ENCODE assay signal across 32 cellular contexts in genomic region chr3:159664653-159665052, GRCh38.
"Had no signal": no experiment of that assay in that cellular context is flagged by ENCODE, and none has a peak within 500 bp of the region (broad histone marks: within the 10 kb centered on the region; RNA-seq: fewer than 3 reads in every experiment).

No MANE protein-coding gene starts in this region.

- H3K4me1 Mint-ChIP-seq: activated CD4-positive, alpha-beta T cell treated with anti-CD3 and anti-CD28 coated beads for 36 hours; activated CD4-positive, alpha-beta T cell treated with anti-CD3 and anti-CD28 coated beads, Interleukin-2, amount 10 ng/mL, durations not matched to agents 24 days and 14 days; activated CD8-positive, alpha-beta memory T cell treated with anti-CD3 and anti-CD28 coated beads, Interleukin-2, amount 10 ng/mL, durations not matched to agents 7 days and 5 days; activated naive CD4-positive, alpha-beta T cell treated with anti-CD3 and anti-CD28 coated beads, Interleukin-2, amount 50 U/mL, for 24 hours; activated naive CD8-positive, alpha-beta T cell treated with anti-CD3 and anti-CD28 coated beads for 36 hours; activated naive CD8-positive, alpha-beta T cell treated with anti-CD3 and anti-CD28 coated beads, Interleukin-2, amount 50 U/mL, for 24 hours had no signal

- H3K4me3 Mint-ChIP-seq: activated CD4-positive, alpha-beta memory T cell treated with anti-CD3 and anti-CD28 coated beads for 36 hours; activated CD4-positive, alpha-beta T cell treated with anti-CD3 and anti-CD28 coated beads for 36 hours; activated CD4-positive, alpha-beta T cell treated with anti-CD3 and anti-CD28 coated beads, Interleukin-2, amount 10 ng/mL, durations not matched to agents 24 days and 14 days; activated CD8-positive, alpha-beta memory T cell treated with anti-CD3 and anti-CD28 coated beads, Interleukin-2, amount 10 ng/mL, durations not matched to agents 7 days and 5 days; activated CD8-positive, alpha-beta T cell treated with anti-CD3 and anti-CD28 coated beads, Interleukin-2, amount 10 ng/mL, durations not matched to agents 7 days and 5 days; activated naive CD4-positive, alpha-beta T cell treated with anti-CD3 and anti-CD28 coated beads for 36 hours; activated naive CD4-positive, alpha-beta T cell treated with anti-CD3 and anti-CD28 coated beads, Interleukin-2, amount 50 U/mL, for 24 hours; activated naive CD8-positive, alpha-beta T cell treated with anti-CD3 and anti-CD28 coated beads for 36 hours; activated naive CD8-positive, alpha-beta T cell treated with anti-CD3 and anti-CD28 coated beads, Interleukin-2, amount 50 U/mL, for 24 hours; activated T-helper 1 cell treated with anti-CD3 and anti-CD28 coated beads, Interleukin-12 subunit alpha, Interleukin-12 subunit beta, Interleukin-2, Interleukin-4 antibody, amounts not matched to agents 30 ng/mL and 10 ng/mL and 1 ng/mL, durations not matched to agents 14 hours and 24 hours and 36 hours; endodermal cell had no signal

- H3K27ac ChIP-seq: adrenal gland, body of pancreas, colonic mucosa, dorsolateral prefrontal cortex, foreskin keratinocyte, gastrocnemius medialis had no signal

- H3K36me3 ChIP-seq: adrenal gland, colonic mucosa, gastrocnemius medialis had no signal

- H3K27me3 ChIP-seq: adrenal gland, body of pancreas, colonic mucosa, dorsolateral prefrontal cortex, foreskin keratinocyte, gastrocnemius medialis had no signal

- H3K4me1 ChIP-seq: adrenal gland, colonic mucosa, foreskin keratinocyte had no signal

- DNase-seq: activated CD4-positive, alpha-beta memory T cell treated with anti-CD3 and anti-CD28 coated beads for 36 hours; activated CD4-positive, alpha-beta T cell treated with anti-CD3 and anti-CD28 coated beads for 36 hours; activated CD4-positive, alpha-beta T cell treated with anti-CD3 and anti-CD28 coated beads, Interleukin-2, amount 10 ng/mL, durations not matched to agents 24 days and 14 days; activated CD4-positive, CD25-positive, alpha-beta regulatory T cell; activated CD4-positive, CD25-positive, alpha-beta regulatory T cell treated with anti-CD3 and anti-CD28 coated beads, Interleukin-2, amount 50 U/mL, for 72 hours; activated CD8-positive, alpha-beta memory T cell treated with anti-CD3 and anti-CD28 coated beads, Interleukin-2, amount 10 ng/mL, durations not matched to agents 7 days and 5 days; activated CD8-positive, alpha-beta memory T cell treated with anti-CD3 and anti-CD28 coated beads, Interleukin-2, amount 50 U/mL, for 4 hours; activated CD8-positive, alpha-beta T cell treated with anti-CD3 and anti-CD28 coated beads, Interleukin-2, amount 10 ng/mL, durations not matched to agents 7 days and 5 days; activated effector memory CD4-positive, alpha-beta T cell treated with anti-CD3 and anti-CD28 coated beads, Interleukin-2, amount 50 U/mL, for 16 hours; activated naive CD4-positive, alpha-beta T cell treated with anti-CD3 and anti-CD28 coated beads for 36 hours; activated naive CD8-positive, alpha-beta T cell treated with anti-CD3 and anti-CD28 coated beads for 36 hours; activated naive CD8-positive, alpha-beta T cell treated with anti-CD3 and anti-CD28 coated beads, Interleukin-2, amount 50 U/mL, for 24 hours; activated T-cell treated with anti-CD3 and anti-CD28 coated beads, Interleukin-2, amount 50 U/mL, for 1 hour; activated T-cell treated with anti-CD3 and anti-CD28 coated beads, Interleukin-2, amount 50 U/mL, for 48 hours; amygdala; aorta; body of pancreas; central memory CD4-positive, alpha-beta T cell; cerebellar nuclear complex; colonic mucosa; dorsolateral prefrontal cortex; effector memory CD4-positive, alpha-beta T cell; endodermal cell; gastrocnemius medialis; glutamatergic neuron; T-helper 2 cell had no signal

- H3K9me3 ChIP-seq: adrenal gland, body of pancreas, colonic mucosa, gastrocnemius medialis had no signal

- H3K27ac Mint-ChIP-seq: activated CD4-positive, alpha-beta memory T cell treated with anti-CD3 and anti-CD28 coated beads for 36 hours; activated CD4-positive, alpha-beta T cell treated with anti-CD3 and anti-CD28 coated beads for 36 hours; activated CD4-positive, alpha-beta T cell treated with anti-CD3 and anti-CD28 coated beads, Interleukin-2, amount 10 ng/mL, durations not matched to agents 24 days and 14 days; activated CD8-positive, alpha-beta memory T cell treated with anti-CD3 and anti-CD28 coated beads, Interleukin-2, amount 10 ng/mL, durations not matched to agents 7 days and 5 days; activated CD8-positive, alpha-beta T cell treated with anti-CD3 and anti-CD28 coated beads, Interleukin-2, amount 10 ng/mL, durations not matched to agents 7 days and 5 days; activated naive CD4-positive, alpha-beta T cell treated with anti-CD3 and anti-CD28 coated beads for 36 hours; activated naive CD4-positive, alpha-beta T cell treated with anti-CD3 and anti-CD28 coated beads, Interleukin-2, amount 50 U/mL, for 24 hours; activated naive CD8-positive, alpha-beta T cell treated with anti-CD3 and anti-CD28 coated beads for 36 hours; activated naive CD8-positive, alpha-beta T cell treated with anti-CD3 and anti-CD28 coated beads, Interleukin-2, amount 50 U/mL, for 24 hours; activated T-helper 1 cell treated with anti-CD3 and anti-CD28 coated beads, Interleukin-12 subunit alpha, Interleukin-12 subunit beta, Interleukin-2, Interleukin-4 antibody, amounts not matched to agents 30 ng/mL and 10 ng/mL and 1 ng/mL, durations not matched to agents 14 hours and 24 hours and 36 hours; activated T-helper 2 cell treated with anti-CD3 and anti-CD28 coated beads, Interferon-gamma antibody, Interleukin-2, Interleukin-4, amounts not matched to agents 10 μg/mL and 5 μg/mL and 100 μg/mL, durations not matched to agents 14 hours and 24 hours and 36 hours; endodermal cell had no signal

- H3K4me3 ChIP-seq: adrenal gland, body of pancreas, colonic mucosa, dorsolateral prefrontal cortex, gastrocnemius medialis had no signal

- H3K27me3 Mint-ChIP-seq: activated CD4-positive, alpha-beta memory T cell treated with anti-CD3 and anti-CD28 coated beads for 36 hours; activated CD4-positive, alpha-beta T cell treated with anti-CD3 and anti-CD28 coated beads for 36 hours; activated CD4-positive, alpha-beta T cell treated with anti-CD3 and anti-CD28 coated beads, Interleukin-2, amount 10 ng/mL, durations not matched to agents 24 days and 14 days; activated CD8-positive, alpha-beta memory T cell treated with anti-CD3 and anti-CD28 coated beads, Interleukin-2, amount 10 ng/mL, durations not matched to agents 7 days and 5 days; activated naive CD4-positive, alpha-beta T cell treated with anti-CD3 and anti-CD28 coated beads, Interleukin-2, amount 50 U/mL, for 24 hours; activated naive CD8-positive, alpha-beta T cell treated with anti-CD3 and anti-CD28 coated beads for 36 hours had no signal

- H3K9me3 Mint-ChIP-seq: activated CD4-positive, alpha-beta T cell treated with anti-CD3 and anti-CD28 coated beads, Interleukin-2, amount 10 ng/mL, durations not matched to agents 24 days and 14 days; activated T-helper 1 cell treated with anti-CD3 and anti-CD28 coated beads, Interleukin-12 subunit alpha, Interleukin-12 subunit beta, Interleukin-2, Interleukin-4 antibody, amounts not matched to agents 30 ng/mL and 10 ng/mL and 1 ng/mL, durations not matched to agents 14 hours and 24 hours and 36 hours; activated T-helper 2 cell treated with anti-CD3 and anti-CD28 coated beads, Interferon-gamma antibody, Interleukin-2, Interleukin-4, amounts not matched to agents 10 μg/mL and 5 μg/mL and 100 μg/mL, durations not matched to agents 14 hours and 24 hours and 36 hours had no signal

- ATAC-seq: activated CD4-positive, alpha-beta T cell treated with anti-CD3 and anti-CD28 coated beads for 36 hours; activated CD8-positive, alpha-beta memory T cell treated with anti-CD3 and anti-CD28 coated beads, Interleukin-2, amount 10 ng/mL, durations not matched to agents 7 days and 5 days; activated CD8-positive, alpha-beta T cell treated with anti-CD3 and anti-CD28 coated beads, Interleukin-2, amount 10 ng/mL, durations not matched to agents 7 days and 5 days; activated naive CD8-positive, alpha-beta T cell treated with anti-CD3 and anti-CD28 coated beads, Interleukin-2, amount 50 U/mL, for 24 hours; body of pancreas; esophagus mucosa; foreskin keratinocyte; gastrocnemius medialis had no signal

- H3K36me3 Mint-ChIP-seq: activated CD4-positive, alpha-beta memory T cell treated with anti-CD3 and anti-CD28 coated beads for 36 hours; activated CD8-positive, alpha-beta memory T cell treated with anti-CD3 and anti-CD28 coated beads, Interleukin-2, amount 10 ng/mL, durations not matched to agents 7 days and 5 days; activated naive CD4-positive, alpha-beta T cell treated with anti-CD3 and anti-CD28 coated beads, Interleukin-2, amount 50 U/mL, for 24 hours; activated naive CD8-positive, alpha-beta T cell treated with anti-CD3 and anti-CD28 coated beads for 36 hours had no signal
